ENCODE assay signal across 9 cellular contexts in the genomic region with DNA sequence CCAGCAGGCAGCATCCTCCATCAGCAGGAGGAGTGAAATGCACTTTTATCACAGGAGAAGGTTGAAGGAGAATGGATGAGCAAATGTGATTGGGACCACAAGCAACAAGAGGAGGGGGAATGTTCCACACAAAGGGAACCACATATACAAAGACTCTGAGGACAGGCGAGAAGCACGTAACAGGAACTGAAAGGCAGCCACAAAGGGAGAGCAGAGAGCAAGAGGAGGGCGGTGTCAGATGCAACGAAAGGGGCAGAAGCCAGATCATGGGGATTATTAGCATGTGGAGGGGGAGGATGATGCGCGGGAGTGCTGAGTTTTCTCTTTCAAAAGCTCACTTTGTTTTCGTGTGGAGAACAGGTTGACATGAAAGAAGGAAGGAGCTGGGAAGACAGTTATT.
DNase-seq lines count a peak whose midpoint lies in the region; ATAC-seq and TF ChIP-seq lines count a peak whose summit lies in the region.
"Had no signal": no experiment of that assay in that cellular context is flagged by ENCODE, and none has a peak within 500 bp of the region (broad histone marks: within the 10 kb centered on the region; RNA-seq: fewer than 3 reads in every experiment).

No MANE protein-coding gene starts in this region.

- peak; percentile 84 for ATAC-seq in GM18508 (IDR thresholded peaks at IDR 0.05; ENCODE audit: insufficient read depth, unreplicated experiment)
- peak; percentile 82 for ATAC-seq in GM21367 (IDR thresholded peaks at IDR 0.05; ENCODE audit: unreplicated experiment)
- ATAC-seq in HG03342 (IDR thresholded peaks at IDR 0.05; ENCODE audit: unreplicated experiment) = peak; percentile 80
- ATAC-seq in gastrocnemius medialis = no peak

- no peak for TF ChIP-seq CTCF in gastrocnemius medialis (IDR thresholded peaks at IDR 0.05 in 4 of 5, conservative IDR thresholded peaks at IDR 0.05 in 1 of 5)

- intact Hi-C loops in gastrocnemius medialis (cut with DNase I; ENCODE audit: low total_unique reads) = loop anchor here (10.0 kb wide), 1 partner anchor 286 kb away; no protein-coding TSS in a partner anchor

- no peaks in the 10 kb centered on the region for H3K36me3 ChIP-seq in gastrocnemius medialis
- H3K36me3 ChIP-seq: brain microvascular endothelial cell had no signal

- no peaks in the 10 kb centered on the region for H3K27me3 ChIP-seq in gastrocnemius medialis
- H3K27me3 ChIP-seq: brain microvascular endothelial cell had no signal

- peak; percentile 30 to 47 for DNase-seq in activated T-cell treated with anti-CD3 and anti-CD28 coated beads, Interleukin-2, amount 50 U/mL, for 48 hours
- no peak for DNase-seq in AML-193 (lab: John Stamatoyannopoulos, UW)
- no peak for DNase-seq in gastrocnemius medialis
- DNase-seq in EL = no peak
- no peak for DNase-seq in HK-2 (ENCODE audit: unreplicated experiment)
- DNase-seq: brain microvascular endothelial cell had no signal

- TF ChIP-seq POLR2A in gastrocnemius medialis (IDR thresholded peaks at IDR 0.05) = no peak

- in situ Hi-C loops in gastrocnemius medialis (cut with MboI; ENCODE audit: low sequenced_read_pairs in 4 of 4) = loop anchor here in 2 of 4 donors (10.0 kb wide), 2 partner anchors 366 to 386 kb away; no protein-coding TSS in a partner anchor

- no peak overlapping the region for H3K4me3 ChIP-seq in gastrocnemius medialis

- H3K4me1 ChIP-seq in gastrocnemius medialis = peaks cover 0 to 4% of the 10 kb centered on the region in 2 donors

- H3K27ac ChIP-seq in gastrocnemius medialis = no peak overlapping the region
- H3K27ac ChIP-seq: brain microvascular endothelial cell had no signal

- H3K9me3 ChIP-seq in gastrocnemius medialis = no peaks in the 10 kb centered on the region

Comparison
In these comparisons a context has a peak if more than half of its experiments do, and no peak if none do; other contexts are left out.
1. ATAC-seq: peak in GM18508 (single experiment), GM21367 (single experiment) and HG03342 (single experiment); none in gastrocnemius medialis (0 of 2).
2. DNase-seq: peak in activated T-cell treated with anti-CD3 and anti-CD28 coated beads, Interleukin-2, amount 50 U/mL, for 48 hours (2 of 2); none in AML-193 (0 of 2), gastrocnemius medialis (0 of 2), EL (single experiment) and HK-2 (single experiment).